Comparison of ENCODE assay signal across 1 cellular context in genomic region chr21:44478124-44478800, GRCh38.
A peak's percentile ranks its signal among the peaks of the same experiment; 100 is the strongest.
TF ChIP-seq lines count a peak whose summit lies in the region.

No MANE protein-coding gene starts in this region.

TF ChIP-seq in HepG2, 621 proteins besides CTCF, POLR2A, EP300 and RAD21 (continued from another document):
- TF ChIP-seq ZNF646 (CRISPR knock-in tag; IDR thresholded peaks at IDR 0.05) (no peak), ZNF263 (CRISPR knock-in tag; IDR thresholded peaks at IDR 0.05) (peak; percentile 69), NFE2L2 (IDR thresholded peaks at IDR 0.05; ENCODE audit: low read length) (no peak), SALL1 (CRISPR knock-in tag; IDR thresholded peaks at IDR 0.05) (peak; percentile 29; the same call in 1 of the 2 replicates), ZNF644 (CRISPR knock-in tag; IDR thresholded peaks at IDR 0.05; ENCODE audit: low read depth) (no peak)
